ENCODE assay signal across 1 cellular context in genomic region chr4:13627606-13628301, GRCh38.
TF ChIP-seq lines count a peak whose summit lies in the region.

BOD1L1 (minus strand) TSS chr4:13627725; CDS start chr4:13627587, 138 bp downstream.

TF ChIP-seq in K562, 482 proteins besides CTCF, POLR2A, EP300 and RAD21 (continued from another document and continues in another):
- TF ChIP-seq CREB3L1 (IDR thresholded peaks at IDR 0.05; ENCODE audit: borderline replicate concordance, low read depth) (peak; percentile 71; the same call in 1 of the 2 replicates), EP400 (IDR thresholded peaks at IDR 0.05) (peak; percentile 83), CSDE1 (IDR thresholded peaks at IDR 0.05) (peak in 1 of 2 experiments; percentile 54; a peak in 1 of 4 replicates), MEF2A (IDR thresholded peaks at IDR 0.05; ENCODE audit: control insufficient read depth, low read depth, low read length) (peak; percentile 8; the same call in 1 of the 2 replicates), MAZ (CRISPR knock-in tag; conservative IDR thresholded peaks at IDR 0.05 in 1 of 2, IDR thresholded peaks at IDR 0.05 in 1 of 2) (peak; percentile 42 to 69; a peak in 3 of 4 replicates), L3MBTL2 (IDR thresholded peaks at IDR 0.05) (peak; percentile 81), ZBTB40 (IDR thresholded peaks at IDR 0.05) (peak; percentile 97), ZBTB40 (CRISPR knock-in tag; IDR thresholded peaks at IDR 0.05) (no peak), EHMT2 (IDR thresholded peaks at IDR 0.05) (peak; percentile 60; the same call in 1 of the 2 replicates), ZBTB9 (CRISPR knock-in tag; IDR thresholded peaks at IDR 0.05) (peak; percentile 31; the same call in 1 of the 2 replicates), ZNF707 (CRISPR knock-in tag; conservative IDR thresholded peaks at IDR 0.05) (no peak), ZFX (CRISPR knock-in tag; IDR thresholded peaks at IDR 0.05) (peak; percentile 95), ZHX1 (conservative IDR thresholded peaks at IDR 0.05; ENCODE audit: low read length) (0 out of 2 replicates have a peak, but pooled peaks have one; percentile 60), RNF2 (IDR thresholded peaks at IDR 0.05) (0 out of 2 replicates have a peak, but pooled peaks have one; percentile 15), NKRF (IDR thresholded peaks at IDR 0.05; ENCODE audit: borderline replicate concordance) (peak; percentile 62; the same call in 1 of the 2 replicates), ZBTB49 (CRISPR knock-in tag; IDR thresholded peaks at IDR 0.05; ENCODE audit: borderline replicate concordance) (peak; percentile 85; the same call in 1 of the 2 replicates), KLF10 (CRISPR knock-in tag; IDR thresholded peaks at IDR 0.05) (no peak), DIDO1 (tag; IDR thresholded peaks at IDR 0.05; ENCODE audit: low read depth) (peak; percentile 85; the same call in 1 of the 2 replicates), ZNF140 (CRISPR knock-in tag; IDR thresholded peaks at IDR 0.05) (no peak), ZBTB43 (CRISPR knock-in tag; IDR thresholded peaks at IDR 0.05) (0 out of 2 replicates have a peak, but pooled peaks have one; percentile 41), ZNF24 (IDR thresholded peaks at IDR 0.05) (peak; percentile 55; the same call in 1 of the 2 replicates), CREB1 (IDR thresholded peaks at IDR 0.05) (peak; percentile 95), CREB1 (CRISPR knock-in tag; IDR thresholded peaks at IDR 0.05) (peak; percentile 91), SRF (CRISPR knock-in tag; IDR thresholded peaks at IDR 0.05) (no peak), ZBTB11 (CRISPR knock-in tag; IDR thresholded peaks at IDR 0.05) (peak; percentile 22 to 97 (median 53); a peak in 4 of 6 replicates), SIX5 (IDR thresholded peaks at IDR 0.05; ENCODE audit: borderline replicate concordance in 1 of 2, insufficient read depth in 1 of 2, low read depth in 1 of 2, low read length in 2 of 2) (peak; percentile 38 to 50; a peak in 1 of 4 replicates), MYC (IDR thresholded peaks at IDR 0.05; ENCODE audit: low read depth, low read length) (peak; percentile 75; the same call in 1 of the 2 replicates), MYC (CRISPR knock-in tag; IDR thresholded peaks at IDR 0.05; ENCODE audit: borderline replicate concordance, low read depth) (peak; percentile 48; the same call in 1 of the 2 replicates)
